In the genomic region with DNA sequence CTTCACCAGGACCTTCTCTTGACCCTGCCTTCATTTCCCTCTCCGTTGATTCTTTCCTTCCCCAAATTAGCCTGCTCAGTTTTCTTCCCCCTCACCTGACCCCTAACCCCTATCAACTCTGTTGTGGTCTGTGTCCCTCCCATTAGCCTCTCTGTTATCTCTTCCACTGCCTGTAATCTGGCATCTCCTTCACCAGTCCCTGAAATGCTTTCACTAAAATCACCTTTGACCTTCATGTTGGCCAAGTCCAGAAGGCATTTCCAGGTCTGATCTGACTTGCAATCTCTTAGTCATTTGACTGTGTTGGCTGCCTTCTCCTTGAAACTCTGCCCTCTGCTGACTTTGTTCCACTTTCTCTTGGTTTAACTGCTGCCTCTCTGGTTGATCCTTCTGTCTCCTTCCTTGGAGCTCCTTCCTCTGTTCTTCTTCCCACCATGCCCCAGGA, we compare ENCODE assay signal across 8 cellular contexts. TPM values are rescaled to one million over a fixed set of nuclear protein-coding genes. Genes with fewer than 3 reads are reported as not detected.
DNase-seq lines count a peak whose midpoint lies in the region; ATAC-seq, FAIRE-seq and TF ChIP-seq lines count a peak whose summit lies in the region.

No MANE protein-coding gene starts in this region.

- no peak overlapping the region for H3K9ac ChIP-seq in astrocyte (ENCODE audit: low read length)

- peak; percentile 73 to 78 for ATAC-seq in stimulated activated naive B cell treated with anti-CD40 and anti-IgM and Interleukin-4, amounts not matched to agents 10 μg/mL and 1 μg/mL and 100 μg/mL, for 72 hours (replicated peaks)

- no peak for TF ChIP-seq POLR2A in NB4 (IDR thresholded peaks at IDR 0.05; ENCODE audit: extremely low read depth, insufficient read length)

- H3K4me1 ChIP-seq in astrocyte (ENCODE audit: insufficient read depth, low read length): peaks cover 13% of the 10 kb centered on the region

- H3K4me1 Mint-ChIP-seq in astrocyte (ENCODE audit: low read depth, unreplicated experiment): peaks cover 16% of the 10 kb centered on the region
- peaks cover 22% of the 10 kb centered on the region in 2 donors for H3K4me1 Mint-ChIP-seq in stimulated activated naive B cell treated with anti-CD40 and anti-IgM and Interleukin-4, amounts not matched to agents 10 μg/mL and 1 μg/mL and 100 μg/mL, for 72 hours

- peak overlapping the region; percentile 50 for H3K27ac Mint-ChIP-seq in astrocyte (ENCODE audit: unreplicated experiment)
- H3K27ac Mint-ChIP-seq in stimulated activated naive B cell treated with anti-CD40 and anti-IgM and Interleukin-4, amounts not matched to agents 10 μg/mL and 1 μg/mL and 100 μg/mL, for 72 hours: no peak overlapping the region

- peaks cover 6% of the 10 kb centered on the region for H3K36me3 ChIP-seq in astrocyte (ENCODE audit: insufficient read depth, low read length)

- FAIRE-seq in astrocyte (lab: Jason Lieb, UNC): no peak

- peaks cover 4% of the 10 kb centered on the region for H3K27me3 ChIP-seq in astrocyte (ENCODE audit: insufficient read depth, low read length)

- no peaks in the 10 kb centered on the region for H3K79me2 ChIP-seq in astrocyte (ENCODE audit: insufficient read depth, low read length)

- DNase-seq in activated T-cell treated with anti-CD3 and anti-CD28 coated beads for 24 hours (ENCODE audit: low read depth) (peak; percentile 33), NB4 (ENCODE audit: low read depth) (peak; percentile 65), astrocyte (ENCODE audit: low read depth) (peak; percentile 17), iris pigment epithelial cell (ENCODE audit: low read depth) (peak; percentile 58), globus pallidus (ENCODE audit: low spot score) (no peak), epidermal melanocyte (ENCODE audit: insufficient read length, low spot score) (no peak)
- DNase-seq in activated T-cell treated with anti-CD3 and anti-CD28 coated beads, Interleukin-2, amount 50 U/mL, for 1 hour: no peak
- no peak for DNase-seq in stimulated activated naive B cell treated with anti-CD40 and anti-IgM and Interleukin-4, amounts not matched to agents 10 μg/mL and 1 μg/mL and 100 μg/mL, for 72 hours

- H3K4me3 Mint-ChIP-seq in astrocyte (ENCODE audit: unreplicated experiment): peak overlapping the region; percentile 83
- H3K4me3 Mint-ChIP-seq in stimulated activated naive B cell treated with anti-CD40 and anti-IgM and Interleukin-4, amounts not matched to agents 10 μg/mL and 1 μg/mL and 100 μg/mL, for 72 hours: peak overlapping the region; percentile 81 to 85

- H3K27me3 Mint-ChIP-seq in astrocyte (ENCODE audit: low read depth, unreplicated experiment): peaks cover 20% of the 10 kb centered on the region
- peaks cover 28 to 29% of the 10 kb centered on the region in 2 donors for H3K27me3 Mint-ChIP-seq in stimulated activated naive B cell treated with anti-CD40 and anti-IgM and Interleukin-4, amounts not matched to agents 10 μg/mL and 1 μg/mL and 100 μg/mL, for 72 hours

- peaks cover 18% of the 10 kb centered on the region for H4K20me1 ChIP-seq in astrocyte (ENCODE audit: insufficient read depth, low read length)

- TF ChIP-seq CTCF in NB4 (IDR thresholded peaks at IDR 0.05; ENCODE audit: low read depth, low read length) (peak; percentile 44), astrocyte (IDR thresholded peaks at IDR 0.05; ENCODE audit: insufficient read depth, low read depth, low read length) (peak; percentile 14)

- no peak overlapping the region for H3K27ac ChIP-seq in astrocyte (ENCODE audit: low read depth, low read length)

- no peaks in the 10 kb centered on the region for H3K9me3 Mint-ChIP-seq in astrocyte (ENCODE audit: unreplicated experiment)
- H3K9me3 Mint-ChIP-seq in stimulated activated naive B cell treated with anti-CD40 and anti-IgM and Interleukin-4, amounts not matched to agents 10 μg/mL and 1 μg/mL and 100 μg/mL, for 72 hours: no peaks in the 10 kb centered on the region

- H3K4me3 ChIP-seq in NB4 (ENCODE audit: low read depth, low read length): no peak overlapping the region
- no peak overlapping the region for H3K4me3 ChIP-seq in astrocyte (ENCODE audit: insufficient read depth, low read depth, low read length)

- H2AFZ ChIP-seq in astrocyte (ENCODE audit: low read depth, low read length): no peak overlapping the region

- H3K36me3 Mint-ChIP-seq in astrocyte (ENCODE audit: low read depth, unreplicated experiment): peaks cover 7% of the 10 kb centered on the region
- peaks cover 10 to 20% of the 10 kb centered on the region in 2 donors for H3K36me3 Mint-ChIP-seq in stimulated activated naive B cell treated with anti-CD40 and anti-IgM and Interleukin-4, amounts not matched to agents 10 μg/mL and 1 μg/mL and 100 μg/mL, for 72 hours

- H3K9me3 ChIP-seq in astrocyte (ENCODE audit: insufficient read depth, low read depth, low read length): no peaks in the 10 kb centered on the region

- peak overlapping the region; percentile 100 for H3K4me2 ChIP-seq in astrocyte (ENCODE audit: low read length)

RNA-seq across cellular contexts. Expression of a gene that starts 28.2 kb away (rescaled TPM):
- 71.6 and 71.9 TPM in 2 replicates for total RNA-seq in astrocyte

RNA-seq across cellular contexts. Expression of a gene that starts 32.6 kb away (rescaled TPM):
- total RNA-seq in astrocyte: 0.17 TPM in 1 of 2 replicates, not detected in the other

RNA-seq across cellular contexts. Expression of a gene that starts 51.7 kb away (rescaled TPM):
- 2.2 and 2.5 TPM in 2 replicates for total RNA-seq in astrocyte

Comparison
In these comparisons a context has a peak if more than half of its experiments do, and no peak if none do; other contexts are left out.
1. DNase-seq: peak in activated T-cell treated with anti-CD3 and anti-CD28 coated beads for 24 hours (single experiment), NB4 (single experiment), astrocyte (single experiment) and iris pigment epithelial cell (single experiment); none in activated T-cell treated with anti-CD3 and anti-CD28 coated beads, Interleukin-2, amount 50 U/mL, for 1 hour (single experiment), stimulated activated naive B cell treated with anti-CD40 and anti-IgM and Interleukin-4, amounts not matched to agents 10 μg/mL and 1 μg/mL and 100 μg/mL, for 72 hours (single experiment), globus pallidus (single experiment) and epidermal melanocyte (single experiment).